ENCODE assay signal across 11 cellular contexts in the genomic region with DNA sequence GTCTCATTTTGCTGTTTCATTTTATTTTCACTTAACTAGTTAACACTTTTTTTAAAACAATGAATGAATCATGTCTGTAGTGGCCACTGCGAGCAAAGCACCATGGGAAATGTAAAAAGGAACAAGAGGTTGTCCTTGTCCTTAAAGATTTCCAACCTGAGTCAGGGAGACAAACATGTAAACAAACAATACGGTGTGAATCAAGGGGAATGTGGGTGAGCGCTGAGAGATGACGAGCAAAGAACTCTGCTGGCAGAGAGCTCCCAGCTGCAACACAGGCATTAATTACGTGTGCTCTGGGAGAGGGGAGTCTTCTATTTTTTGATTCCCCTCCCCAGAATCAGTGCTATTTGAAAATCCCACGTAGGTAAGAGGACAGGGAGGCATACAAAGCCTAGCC.
DNase-seq lines count a peak whose midpoint lies in the region; ATAC-seq and TF ChIP-seq lines count a peak whose summit lies in the region.
"Had no signal": no experiment of that assay in that cellular context is flagged by ENCODE, and none has a peak within 500 bp of the region (broad histone marks: within the 10 kb centered on the region; RNA-seq: fewer than 3 reads in every experiment).

No MANE protein-coding gene starts in this region.

- no peak overlapping the region for H3K56ac ChIP-seq in IMR-90 (ENCODE audit: extremely low read depth, insufficient read depth, low read length)

- H4K91ac ChIP-seq in IMR-90 (ENCODE audit: insufficient read depth, low read depth, low read length) = no peak overlapping the region

- dilution Hi-C loops in IMR-90 (cut with HindIII; ENCODE audit: low sequenced_read_pairs, unreplicated experiment) = no loop called here

- peak overlapping the region; percentile 2; the same call in 1 of the 2 replicates for H3K4me2 ChIP-seq in IMR-90 (ENCODE audit: low read depth, low read length)

- H3K9me3 ChIP-seq in IMR-90 (ENCODE audit: control insufficient read depth, insufficient read depth, low read length) = no peaks in the 10 kb centered on the region
- H3K9me3 ChIP-seq: colonic mucosa had no signal

- no peak overlapping the region for H3K4ac ChIP-seq in IMR-90 (ENCODE audit: low read depth, low read length)

- no peak for TF ChIP-seq CTCF in IMR-90 (conservative IDR thresholded peaks at IDR 0.05; ENCODE audit: low read depth, low read length)
- TF ChIP-seq CTCF in dorsolateral prefrontal cortex (IDR thresholded peaks at IDR 0.05 in 54 of 56, conservative IDR thresholded peaks at IDR 0.05 in 2 of 56; ENCODE audit: low read depth in 1 of 56, partially characterized antibody in 56 of 56) = no peak
- no peak for TF ChIP-seq CTCF in nephron (IDR thresholded peaks at IDR 0.05; ENCODE audit: unreplicated experiment in 3 of 3)

- H3K27me3 Mint-ChIP-seq in nephron (ENCODE audit: low read depth) = no peaks in the 10 kb centered on the region
- H3K27me3 Mint-ChIP-seq: activated B cell treated with CpG ODN at 0.5 μM for 24 hours had no signal

- 33% methylated on average over 1 of the region's 6 CpGs; no CpG with 5 or more reads in 1 of the 2 experiments for WGBS in IMR-90 (ENCODE audit: extremely low coverage in 2 of 2, insufficient read length in 1 of 2), 2 experiments

- H3K18ac ChIP-seq in IMR-90 (ENCODE audit: low read depth, low read length) = peak overlapping the region; percentile 15; the same call in 1 of the 2 replicates

- peaks cover 10% of the 10 kb centered on the region for H3K36me3 Mint-ChIP-seq in nephron (ENCODE audit: low read depth)

- BruUV-seq in IMR-90 (replicated peaks; lab: Mats Ljungman, UMichigan) = no TSS peak

- H4K20me1 ChIP-seq in IMR-90 (ENCODE audit: insufficient read depth, low read length) = peaks cover 16% of the 10 kb centered on the region; the same call in 1 of the 2 replicates

- H3K4me1 Mint-ChIP-seq in nephron = peaks cover 28% of the 10 kb centered on the region
- H3K4me1 Mint-ChIP-seq: activated B cell treated with CpG ODN at 0.5 μM for 24 hours had no signal

- H3K9me1 ChIP-seq in IMR-90 (ENCODE audit: insufficient read depth, low read length) = peaks cover 11% of the 10 kb centered on the region

- intact Hi-C loops in IMR-90 (cut with micrococcal nuclease) (no loop called here), dorsolateral prefrontal cortex (cut with DNase I) (no loop called here)

- peaks cover 27 to 49% of the 10 kb centered on the region in 2 experiments for H3K79me1 ChIP-seq in IMR-90 (ENCODE audit: low read depth in 1 of 2, low read length in 2 of 2)

- ATAC-seq in IMR-90 (ENCODE audit: low read depth) = peak; percentile 7; the same call in 1 of the 2 replicates
- ATAC-seq in GM21367 (IDR thresholded peaks at IDR 0.05; ENCODE audit: unreplicated experiment) = no peak

- CTCF ChIA-PET in IMR-90 (lab: Yijun Ruan, JAX) = no interaction called here

- TF ChIP-seq POLR2A in IMR-90 (IDR thresholded peaks at IDR 0.05; ENCODE audit: low read depth, low read length) (no peak), erythroblast (IDR thresholded peaks at IDR 0.05; ENCODE audit: low read length) (no peak)

- peak overlapping the region in 1 of 2 experiments; percentile 14; a peak in 2 of 4 replicates for H4K8ac ChIP-seq in IMR-90 (ENCODE audit: low read depth in 2 of 2, low read length in 2 of 2)

- no peak overlapping the region for H3K9ac ChIP-seq in IMR-90 (ENCODE audit: low read depth, low read length)

- H3K36me3 ChIP-seq in IMR-90 (ENCODE audit: control insufficient read depth, insufficient read depth, low read length) = no peaks in the 10 kb centered on the region
- H3K36me3 ChIP-seq: colonic mucosa had no signal

- H3K14ac ChIP-seq in IMR-90 (replicated peaks; ENCODE audit: low read depth, low read length) = no peak overlapping the region; the same call in 1 of the 2 replicates

- H3K27ac ChIP-seq in IMR-90 (ENCODE audit: insufficient read depth, low read length) (no peak overlapping the region), dorsolateral prefrontal cortex (peak overlapping the region in 21 of 59 donors; percentile 0 to 61 (median 28))
- H3K27ac ChIP-seq: colonic mucosa had no signal

- POLR2A ChIA-PET in IMR-90 (lab: Charles Lee; ENCODE audit: unreplicated experiment) = no interaction called here

- H3K4me1 ChIP-seq in IMR-90 (ENCODE audit: control insufficient read depth, insufficient read depth, low read length) = peaks cover 22% of the 10 kb centered on the region
- H3K4me1 ChIP-seq: colonic mucosa had no signal

- no peaks in the 10 kb centered on the region for H3K27me3 ChIP-seq in IMR-90 (ENCODE audit: control insufficient read depth, insufficient read depth, low read length)
- H3K27me3 ChIP-seq in dorsolateral prefrontal cortex = no peaks in the 10 kb centered on the region
- H3K27me3 ChIP-seq: colonic mucosa had no signal

- peak overlapping the region; percentile 16; the same call in 1 of the 2 replicates for H2BK20ac ChIP-seq in IMR-90 (ENCODE audit: low read depth, low read length)

- no peak overlapping the region for H3K4me3 ChIP-seq in IMR-90 (ENCODE audit: insufficient read depth, low read depth, low read length)
- peak overlapping the region in 30 of 59 donors; percentile 1 to 47 (median 22) for H3K4me3 ChIP-seq in dorsolateral prefrontal cortex
- H3K4me3 ChIP-seq: colonic mucosa had no signal

- H2BK15ac ChIP-seq in IMR-90 (ENCODE audit: low read depth, low read length) = no peak overlapping the region

- no peaks in the 10 kb centered on the region for H3K9me3 Mint-ChIP-seq in nephron
- H3K9me3 Mint-ChIP-seq: activated B cell treated with CpG ODN at 0.5 μM for 24 hours had no signal

- peak; percentile 41 for DNase-seq in AG20443 (ENCODE audit: low spot score)
- DNase-seq in IMR-90 = peak; percentile 64
- no peak for DNase-seq in dorsolateral prefrontal cortex
- DNase-seq in erythroblast (lab: John Stamatoyannopoulos, UW) = no peak
- DNase-seq in KBM-7 = no peak
- no peak for DNase-seq in NCI-H2227 treated with DMSO at 0.1 percent for 48 hours (lab: John Stamatoyannopoulos, UW)
- DNase-seq: activated B cell treated with CpG ODN at 0.5 μM for 24 hours, colonic mucosa, DMS79 had no signal

- in situ Hi-C loops in IMR-90 (cut with MboI; ENCODE audit: low sequenced_read_pairs) = no loop called here
- in situ Hi-C loops in KBM-7 (cut with MboI; ENCODE audit: low pct_unique_long_range_greater_than_20kb, low sequenced_read_pairs) = no loop called here

- H3K4me3 Mint-ChIP-seq in nephron = no peak overlapping the region
- H3K4me3 Mint-ChIP-seq: activated B cell treated with CpG ODN at 0.5 μM for 24 hours had no signal

- no peak overlapping the region for H3K23ac ChIP-seq in IMR-90 (ENCODE audit: low read depth, low read length)

- no peak for TF ChIP-seq RAD21 in IMR-90 (IDR thresholded peaks at IDR 0.05; ENCODE audit: low read length)

- H4K5ac ChIP-seq in IMR-90 (ENCODE audit: low read depth, low read length) = no peak overlapping the region

- H2BK5ac ChIP-seq in IMR-90 (ENCODE audit: low read depth, low read length, poor library complexity, severe bottlenecking) = peak overlapping the region; percentile 50

- H2BK120ac ChIP-seq in IMR-90 (ENCODE audit: low read depth, low read length) = no peak overlapping the region

- no peak overlapping the region for H2AFZ ChIP-seq in IMR-90 (replicated peaks; ENCODE audit: low read length, poor library complexity)

- no peak overlapping the region for H2AK5ac ChIP-seq in IMR-90 (ENCODE audit: low read depth, low read length)

- no peak overlapping the region for H2AK9ac ChIP-seq in IMR-90 (replicated peaks; ENCODE audit: low read depth, low read length, poor library complexity)

- peak overlapping the region in 2 of 3 experiments; percentile 3 to 6 for H3K27ac Mint-ChIP-seq in nephron
- H3K27ac Mint-ChIP-seq: activated B cell treated with CpG ODN at 0.5 μM for 24 hours had no signal

TF ChIP-seq in IMR-90, 13 proteins besides CTCF, POLR2A, EP300 and RAD21:
- TF ChIP-seq CEBPB (IDR thresholded peaks at IDR 0.05; ENCODE audit: low read depth, low read length) (no peak), RCOR1 (IDR thresholded peaks at IDR 0.05; ENCODE audit: insufficient replicate concordance, low read length) (no peak), MAZ (IDR thresholded peaks at IDR 0.05; ENCODE audit: borderline replicate concordance, low read depth, low read length) (no peak), SMC3 (IDR thresholded peaks at IDR 0.05; ENCODE audit: low read depth, low read length) (no peak), RFX5 (IDR thresholded peaks at IDR 0.05; ENCODE audit: low read depth, low read length) (no peak), CHD1 (IDR thresholded peaks at IDR 0.05; ENCODE audit: low read depth, low read length) (no peak), FOS (IDR thresholded peaks at IDR 0.05; ENCODE audit: low read depth, low read length) (0 out of 2 replicates have a peak, but pooled peaks have one; percentile 7)
- TF ChIP-seq, protein P1, sequence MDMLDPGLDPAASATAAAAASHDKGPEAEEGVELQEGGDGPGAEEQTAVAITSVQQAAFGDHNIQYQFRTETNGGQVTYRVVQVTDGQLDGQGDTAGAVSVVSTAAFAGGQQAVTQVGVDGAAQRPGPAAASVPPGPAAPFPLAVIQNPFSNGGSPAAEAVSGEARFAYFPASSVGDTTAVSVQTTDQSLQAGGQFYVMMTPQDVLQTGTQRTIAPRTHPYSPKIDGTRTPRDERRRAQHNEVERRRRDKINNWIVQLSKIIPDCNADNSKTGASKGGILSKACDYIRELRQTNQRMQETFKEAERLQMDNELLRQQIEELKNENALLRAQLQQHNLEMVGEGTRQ (IDR thresholded peaks at IDR 0.05; ENCODE audit: low read depth, low read length) = no peak
- TF ChIP-seq, protein P2, sequence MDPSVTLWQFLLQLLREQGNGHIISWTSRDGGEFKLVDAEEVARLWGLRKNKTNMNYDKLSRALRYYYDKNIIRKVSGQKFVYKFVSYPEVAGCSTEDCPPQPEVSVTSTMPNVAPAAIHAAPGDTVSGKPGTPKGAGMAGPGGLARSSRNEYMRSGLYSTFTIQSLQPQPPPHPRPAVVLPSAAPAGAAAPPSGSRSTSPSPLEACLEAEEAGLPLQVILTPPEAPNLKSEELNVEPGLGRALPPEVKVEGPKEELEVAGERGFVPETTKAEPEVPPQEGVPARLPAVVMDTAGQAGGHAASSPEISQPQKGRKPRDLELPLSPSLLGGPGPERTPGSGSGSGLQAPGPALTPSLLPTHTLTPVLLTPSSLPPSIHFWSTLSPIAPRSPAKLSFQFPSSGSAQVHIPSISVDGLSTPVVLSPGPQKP (IDR thresholded peaks at IDR 0.05; ENCODE audit: borderline replicate concordance, low read depth, low read length) = no peak

Comparison
In these comparisons a context has a peak if more than half of its experiments do, and no peak if none do; other contexts are left out.
1. DNase-seq: peak in AG20443 (single experiment) and IMR-90 (single experiment); none in dorsolateral prefrontal cortex (0 of 10), erythroblast (0 of 2), KBM-7 (single experiment) and NCI-H2227 treated with DMSO at 0.1 percent for 48 hours (single experiment).